9 cellular contexts compared by ENCODE assay signal in genomic region chr10:29130190-29130673, GRCh38.
DNase-seq lines count a peak whose midpoint lies in the region; ATAC-seq and TF ChIP-seq lines count a peak whose summit lies in the region.
"Had no signal": no experiment of that assay in that cellular context is flagged by ENCODE, and none has a peak within 500 bp of the region (broad histone marks: within the 10 kb centered on the region; RNA-seq: fewer than 3 reads in every experiment).

No MANE protein-coding gene starts in this region.

- H3K4me1 ChIP-seq in OCI-LY1 (ENCODE audit: insufficient read depth, low read length, severe bottlenecking) (no peaks in the 10 kb centered on the region), tibial artery (peaks cover 0 to 23% (median 11%) of the 10 kb centered on the region in 4 donors)

- no peaks in the 10 kb centered on the region for H3K9me2 ChIP-seq in OCI-LY1 (ENCODE audit: low read depth, low read length)

- no peak for ATAC-seq in HG02852 (IDR thresholded peaks at IDR 0.05; ENCODE audit: unreplicated experiment)

- H3K9me3 ChIP-seq in OCI-LY1 (ENCODE audit: low read length) = no peaks in the 10 kb centered on the region
- no peaks in the 10 kb centered on the region for H3K9me3 ChIP-seq in tibial artery

- H4K20me1 ChIP-seq in OCI-LY1 (ENCODE audit: insufficient read depth, low read length) = no peaks in the 10 kb centered on the region

- no peaks in the 10 kb centered on the region for H3F3A ChIP-seq in OCI-LY1 (ENCODE audit: insufficient read depth, low read length)

- H3K27ac ChIP-seq in OCI-LY1 (ENCODE audit: low read depth, low read length, poor library complexity, severe bottlenecking) = no peak overlapping the region
- no peak overlapping the region for H3K27ac ChIP-seq in tibial artery

- H3K79me2 ChIP-seq in OCI-LY1 (ENCODE audit: insufficient read depth, low read length) = no peaks in the 10 kb centered on the region

- H3K4me2 ChIP-seq in OCI-LY1 (ENCODE audit: low read length) = no peak overlapping the region

- intact Hi-C loops in tibial artery (cut with DNase I; ENCODE audit: low total_unique reads) = no loop called here

- peak; percentile 40 for DNase-seq in NCI-H82 (lab: John Stamatoyannopoulos, UW)
- no peak for DNase-seq in NCI-H82 treated with DMSO at 0.1 percent for 48 hours (lab: John Stamatoyannopoulos, UW; ENCODE audit: unreplicated experiment)
- peak; percentile 56 for DNase-seq in fibroblast of peridontal ligament (ENCODE audit: extremely low read depth)
- DNase-seq in tibial artery = no peak
- no peak for DNase-seq in stimulated activated naive CD4-positive, alpha-beta T cell treated with Interleukin-2 at 50 U/mL for 16 hours (lab: John Stamatoyannopoulos, UW)
- DNase-seq in activated CD4-positive, alpha-beta T cell treated with anti-CD3 and anti-CD28 coated beads for 48 hours = no peak
- DNase-seq: nucleus accumbens had no signal

- no peak overlapping the region for H2AFZ ChIP-seq in OCI-LY1 (ENCODE audit: low read length)

- no peaks in the 10 kb centered on the region for H3K27me3 ChIP-seq in OCI-LY1 (ENCODE audit: insufficient read depth, low read length)
- H3K27me3 ChIP-seq in tibial artery = no peaks in the 10 kb centered on the region

- H3K4me3 ChIP-seq in OCI-LY1 (ENCODE audit: low read depth, low read length, poor library complexity, severe bottlenecking) = no peak overlapping the region
- no peak overlapping the region for H3K4me3 ChIP-seq in tibial artery

- no peaks in the 10 kb centered on the region for H3K36me3 ChIP-seq in OCI-LY1 (ENCODE audit: insufficient read depth, low read length)
- H3K36me3 ChIP-seq in tibial artery = no peaks in the 10 kb centered on the region

- no peak overlapping the region for H3K9ac ChIP-seq in OCI-LY1 (ENCODE audit: low read length)

- TF ChIP-seq CTCF in OCI-LY1 (IDR thresholded peaks at IDR 0.05; ENCODE audit: low read length) (peak; percentile 50), tibial artery (IDR thresholded peaks at IDR 0.05) (peak; percentile 48 to 55)

Comparison
In these comparisons a context has a peak if more than half of its experiments do, and no peak if none do; other contexts are left out.
1. DNase-seq: peak in NCI-H82 (single experiment) and fibroblast of peridontal ligament (single experiment); none in NCI-H82 treated with DMSO at 0.1 percent for 48 hours (single experiment), tibial artery (0 of 2), stimulated activated naive CD4-positive, alpha-beta T cell treated with Interleukin-2 at 50 U/mL for 16 hours (single experiment) and activated CD4-positive, alpha-beta T cell treated with anti-CD3 and anti-CD28 coated beads for 48 hours (single experiment).